In the genomic region with DNA sequence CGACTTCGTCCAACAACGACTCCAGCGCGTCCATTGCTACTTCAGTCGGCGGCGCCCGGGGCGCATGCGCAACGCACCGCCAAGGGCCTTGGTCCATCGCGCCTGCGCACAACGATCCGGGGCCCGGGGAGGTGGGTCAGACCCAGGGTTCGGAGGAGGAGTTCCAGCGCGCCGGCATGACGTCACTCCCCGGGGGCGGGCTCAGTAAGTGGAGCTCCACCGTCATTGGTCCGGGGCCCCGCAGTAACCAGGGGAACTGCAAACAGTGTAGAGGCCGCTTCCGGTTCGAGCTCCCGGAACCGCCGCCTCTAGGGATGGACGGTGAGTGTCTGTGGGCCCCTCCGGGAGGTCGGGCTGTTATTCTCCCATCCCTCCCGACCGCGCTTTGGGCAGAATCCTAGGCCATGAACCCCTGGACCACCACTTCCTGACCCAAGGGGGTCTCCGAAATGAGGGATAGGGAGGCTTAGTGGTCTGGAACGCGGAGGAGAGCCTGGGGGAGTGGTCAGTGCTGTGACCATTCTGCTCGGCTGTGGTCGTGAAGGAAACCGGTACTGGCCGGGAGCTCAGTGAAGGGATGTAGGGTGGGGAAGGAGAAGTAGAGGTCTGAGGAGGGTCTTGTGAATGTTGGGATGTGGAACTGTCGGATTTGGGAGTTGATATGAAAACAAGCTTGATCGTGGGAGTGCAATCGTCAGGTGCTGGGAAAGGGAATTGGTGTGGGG, we compare ENCODE assay signal across 1 cellular context.
TF ChIP-seq lines count a peak whose summit lies in the region.

Gene GTF3C1 (minus strand): TSS at position 57 of the 725 bp plus-strand sequence. CDS start 23 bp downstream, at position 34.
Gene KATNIP (plus strand): TSS at position 288 of the 725 bp plus-strand sequence. CDS start 27 bp downstream, at position 315.

TF ChIP-seq in HEK293, 187 proteins besides CTCF, POLR2A, EP300 and RAD21 (continued from another document):
- TF ChIP-seq, protein P1, sequence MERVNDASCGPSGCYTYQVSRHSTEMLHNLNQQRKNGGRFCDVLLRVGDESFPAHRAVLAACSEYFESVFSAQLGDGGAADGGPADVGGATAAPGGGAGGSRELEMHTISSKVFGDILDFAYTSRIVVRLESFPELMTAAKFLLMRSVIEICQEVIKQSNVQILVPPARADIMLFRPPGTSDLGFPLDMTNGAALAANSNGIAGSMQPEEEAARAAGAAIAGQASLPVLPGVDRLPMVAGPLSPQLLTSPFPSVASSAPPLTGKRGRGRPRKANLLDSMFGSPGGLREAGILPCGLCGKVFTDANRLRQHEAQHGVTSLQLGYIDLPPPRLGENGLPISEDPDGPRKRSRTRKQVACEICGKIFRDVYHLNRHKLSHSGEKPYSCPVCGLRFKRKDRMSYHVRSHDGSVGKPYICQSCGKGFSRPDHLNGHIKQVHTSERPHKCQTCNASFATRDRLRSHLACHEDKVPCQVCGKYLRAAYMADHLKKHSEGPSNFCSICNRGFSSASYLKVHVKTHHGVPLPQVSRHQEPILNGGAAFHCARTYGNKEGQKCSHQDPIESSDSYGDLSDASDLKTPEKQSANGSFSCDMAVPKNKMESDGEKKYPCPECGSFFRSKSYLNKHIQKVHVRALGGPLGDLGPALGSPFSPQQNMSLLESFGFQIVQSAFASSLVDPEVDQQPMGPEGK (tag by site-specific recombination; IDR thresholded peaks at IDR 0.05) = peak; percentile 43; the same call in 1 of the 2 replicates
